1 cellular context compared by ENCODE assay signal in genomic region chr7:4712371-4713182, GRCh38.
TF ChIP-seq lines count a peak whose summit lies in the region.

No MANE protein-coding gene starts in this region.

TF ChIP-seq in HepG2, 621 proteins besides CTCF, POLR2A, EP300 and RAD21 (continued from another document and continues in another):
- TF ChIP-seq CSRNP1 (CRISPR knock-in tag; IDR thresholded peaks at IDR 0.05): peak; percentile 28; the same call in 1 of the 2 replicates
- TF ChIP-seq TFDP1 (CRISPR knock-in tag; IDR thresholded peaks at IDR 0.05; ENCODE audit: borderline replicate concordance): no peak
- TF ChIP-seq SIX4 (CRISPR knock-in tag; IDR thresholded peaks at IDR 0.05): no peak
- TF ChIP-seq TGIF2 (CRISPR knock-in tag; IDR thresholded peaks at IDR 0.05): peak; percentile 80; the same call in 1 of the 2 replicates
- TF ChIP-seq ZNF839 (CRISPR knock-in tag; IDR thresholded peaks at IDR 0.05; ENCODE audit: borderline replicate concordance): no peak
- TF ChIP-seq ZFP90 (CRISPR knock-in tag; IDR thresholded peaks at IDR 0.05; ENCODE audit: borderline replicate concordance): no peak
- TF ChIP-seq CEBPG (CRISPR knock-in tag; IDR thresholded peaks at IDR 0.05): peak; percentile 25; the same call in 1 of the 2 replicates
- TF ChIP-seq ATF7 (IDR thresholded peaks at IDR 0.05): no peak
- TF ChIP-seq ATF7 (CRISPR knock-in tag; IDR thresholded peaks at IDR 0.05): no peak
- peak; percentile 48; the same call in 1 of the 2 replicates for TF ChIP-seq BCL6 (CRISPR knock-in tag; IDR thresholded peaks at IDR 0.05)
- no peak for TF ChIP-seq MATR3 (CRISPR knock-in tag; IDR thresholded peaks at IDR 0.05)
- TF ChIP-seq MLX (CRISPR knock-in tag; IDR thresholded peaks at IDR 0.05): 0 out of 2 replicates have a peak, but pooled peaks have one; percentile 38
- TF ChIP-seq RCOR2 (CRISPR knock-in tag; IDR thresholded peaks at IDR 0.05): 0 out of 2 replicates have a peak, but pooled peaks have one; percentile 28
- TF ChIP-seq THAP8 (CRISPR knock-in tag; IDR thresholded peaks at IDR 0.05; ENCODE audit: borderline replicate concordance): no peak
- TF ChIP-seq PPARG (CRISPR knock-in tag; conservative IDR thresholded peaks at IDR 0.05): 0 out of 2 replicates have a peak, but pooled peaks have one; percentile 51
- no peak for TF ChIP-seq ZMAT3 (CRISPR knock-in tag; conservative IDR thresholded peaks at IDR 0.05)
- TF ChIP-seq SALL1 (CRISPR knock-in tag; IDR thresholded peaks at IDR 0.05): peak; percentile 79
- TF ChIP-seq FOXA1 (IDR thresholded peaks at IDR 0.05): no peak
- peak; percentile 50 for TF ChIP-seq FOXA1 (CRISPR knock-in tag; IDR thresholded peaks at IDR 0.05)
- TF ChIP-seq ZNF550 (CRISPR knock-in tag; IDR thresholded peaks at IDR 0.05; ENCODE audit: borderline replicate concordance): no peak
- TF ChIP-seq ZNF577 (CRISPR knock-in tag; IDR thresholded peaks at IDR 0.05; ENCODE audit: borderline replicate concordance, low read depth): no peak
- peak; percentile 4; the same call in 1 of the 2 replicates for TF ChIP-seq HOXA3 (CRISPR knock-in tag; IDR thresholded peaks at IDR 0.05)
- peak; percentile 41; the same call in 1 of the 2 replicates for TF ChIP-seq AHDC1 (CRISPR knock-in tag; IDR thresholded peaks at IDR 0.05; ENCODE audit: borderline replicate concordance)
- peak; percentile 48 for TF ChIP-seq TCF7 (IDR thresholded peaks at IDR 0.05; ENCODE audit: low read depth)
- peak; percentile 25; the same call in 1 of the 2 replicates for TF ChIP-seq ERF (CRISPR knock-in tag; IDR thresholded peaks at IDR 0.05)
- TF ChIP-seq ZNF414 (CRISPR knock-in tag; IDR thresholded peaks at IDR 0.05): peak; percentile 82
- TF ChIP-seq MXD3 (CRISPR knock-in tag; IDR thresholded peaks at IDR 0.05): no peak
- TF ChIP-seq HNF4A (CRISPR knock-in tag; IDR thresholded peaks at IDR 0.05): no peak; the same call in 1 of the 2 replicates
- TF ChIP-seq DZIP1 (CRISPR knock-in tag; IDR thresholded peaks at IDR 0.05): no peak
- peak; percentile 49; the same call in 1 of the 2 replicates for TF ChIP-seq FOXJ3 (CRISPR knock-in tag; IDR thresholded peaks at IDR 0.05; ENCODE audit: borderline replicate concordance)
- TF ChIP-seq SAP130 (CRISPR knock-in tag; IDR thresholded peaks at IDR 0.05; ENCODE audit: low read depth): peak; percentile 92
- no peak for TF ChIP-seq ZNF724P (CRISPR knock-in tag; IDR thresholded peaks at IDR 0.05; ENCODE audit: borderline replicate concordance)
- TF ChIP-seq HDAC2 (CRISPR knock-in tag; IDR thresholded peaks at IDR 0.05): peak; percentile 49; the same call in 1 of the 2 replicates
- no peak for TF ChIP-seq MYC (CRISPR knock-in tag; IDR thresholded peaks at IDR 0.05; ENCODE audit: borderline replicate concordance)
- TF ChIP-seq ZSCAN20 (CRISPR knock-in tag; IDR thresholded peaks at IDR 0.05; ENCODE audit: borderline replicate concordance): peak; percentile 89; the same call in 1 of the 2 replicates
- no peak for TF ChIP-seq ZNF704 (CRISPR knock-in tag; IDR thresholded peaks at IDR 0.05; ENCODE audit: borderline replicate concordance)
- no peak for TF ChIP-seq ZUFSP (CRISPR knock-in tag; IDR thresholded peaks at IDR 0.05; ENCODE audit: borderline replicate concordance)
- 0 out of 2 replicates have a peak, but pooled peaks have one; percentile 38 for TF ChIP-seq ZNF263 (CRISPR knock-in tag; IDR thresholded peaks at IDR 0.05)
- TF ChIP-seq FOXP1 (IDR thresholded peaks at IDR 0.05): no peak
- TF ChIP-seq FOXP1 (CRISPR knock-in tag; IDR thresholded peaks at IDR 0.05): peak; percentile 80
- 0 out of 2 replicates have a peak, but pooled peaks have one; percentile 25 for TF ChIP-seq ZGPAT (CRISPR knock-in tag; IDR thresholded peaks at IDR 0.05)
